ENCODE assay signal across 1 cellular context in genomic region chr14:68756071-68756481, GRCh38.
TF ChIP-seq lines count a peak whose summit lies in the region.

No MANE protein-coding gene starts in this region.

TF ChIP-seq in HEK293, 187 proteins besides CTCF, POLR2A, EP300 and RAD21 (continued from another document):
- TF ChIP-seq ZNF148 (tag by site-specific recombination; IDR thresholded peaks at IDR 0.05; ENCODE audit: borderline replicate concordance) (no peak), ZNF362 (tag by site-specific recombination; IDR thresholded peaks at IDR 0.05) (no peak), ZNF169 (tag by site-specific recombination; IDR thresholded peaks at IDR 0.05) (no peak), FEZF1 (tag by site-specific recombination; IDR thresholded peaks at IDR 0.05) (no peak), ZNF280C (tag by site-specific recombination; IDR thresholded peaks at IDR 0.05) (no peak), ZNF311 (tag by site-specific recombination; IDR thresholded peaks at IDR 0.05; ENCODE audit: borderline replicate concordance) (no peak), ZNF654 (tag by site-specific recombination; IDR thresholded peaks at IDR 0.05; ENCODE audit: low read depth) (no peak), ZNF626 (tag by site-specific recombination; IDR thresholded peaks at IDR 0.05) (no peak)
